ENCODE assay signal across 8 cellular contexts in genomic region chr7:5284304-5285281, GRCh38. TPM values are rescaled to one million over a fixed set of nuclear protein-coding genes. Genes with fewer than 3 reads are reported as not detected.
A peak's percentile ranks its signal among the peaks of the same experiment; 100 is the strongest.
DNase-seq lines count a peak whose midpoint lies in the region; ATAC-seq, FAIRE-seq and TF ChIP-seq lines count a peak whose summit lies in the region.

No MANE protein-coding gene starts in this region.

- CTCF ChIA-PET in activated CD8-positive, alpha-beta T cell treated with anti-CD3 and anti-CD28 coated beads, Interleukin-2, amount 10 ng/mL, durations not matched to agents 7 days and 5 days (lab: Charles Lee), result interaction anchor here (0.9 to 1.3 kb wide), 2 partner anchors 12 to 112 kb away, joined by 3 read pairs; no protein-coding TSS in a partner anchor

- peak; percentile 20 for ATAC-seq in activated CD8-positive, alpha-beta T cell treated with anti-CD3 and anti-CD28 coated beads, Interleukin-2, amount 10 ng/mL, durations not matched to agents 7 days and 5 days
- ATAC-seq in HG02973 (IDR thresholded peaks at IDR 0.05; ENCODE audit: unreplicated experiment) (no peak), HG02642 (IDR thresholded peaks at IDR 0.05; ENCODE audit: poor library complexity, unreplicated experiment) (no peak)

- peaks cover 6% of the 10 kb centered on the region for H3K27me3 ChIP-seq in kidney epithelial cell (ENCODE audit: control insufficient read depth, insufficient read depth, low read length)

- FAIRE-seq in G401.6 (lab: Jason Lieb, UNC), result peak; percentile 28

- TF ChIP-seq CTCF in kidney epithelial cell (IDR thresholded peaks at IDR 0.05; ENCODE audit: insufficient read depth, low read length, poor library complexity, severe bottlenecking), result peak; percentile 72

- H3K27me3 Mint-ChIP-seq in activated CD8-positive, alpha-beta T cell treated with anti-CD3 and anti-CD28 coated beads, Interleukin-2, amount 10 ng/mL, durations not matched to agents 7 days and 5 days (ENCODE audit: low read depth), result peaks cover 15% of the 10 kb centered on the region

- no peaks in the 10 kb centered on the region for H3K36me3 ChIP-seq in kidney epithelial cell (ENCODE audit: control insufficient read depth, insufficient read depth, low read length)

- no peak overlapping the region for H3K4me3 Mint-ChIP-seq in activated CD8-positive, alpha-beta T cell treated with anti-CD3 and anti-CD28 coated beads, Interleukin-2, amount 10 ng/mL, durations not matched to agents 7 days and 5 days

- POLR2A ChIA-PET in activated CD8-positive, alpha-beta T cell treated with anti-CD3 and anti-CD28 coated beads, Interleukin-2, amount 10 ng/mL, durations not matched to agents 7 days and 5 days (lab: Charles Lee), result no interaction called here

- no peak overlapping the region for H3K4me3 ChIP-seq in kidney epithelial cell (ENCODE audit: low read depth, low read length)

- H3K9me3 Mint-ChIP-seq in activated CD8-positive, alpha-beta T cell treated with anti-CD3 and anti-CD28 coated beads, Interleukin-2, amount 10 ng/mL, durations not matched to agents 7 days and 5 days (ENCODE audit: insufficient read depth), result no peaks in the 10 kb centered on the region

- H3K27ac Mint-ChIP-seq in activated CD8-positive, alpha-beta T cell treated with anti-CD3 and anti-CD28 coated beads, Interleukin-2, amount 10 ng/mL, durations not matched to agents 7 days and 5 days, result no peak overlapping the region

- no peaks in the 10 kb centered on the region for H3K36me3 Mint-ChIP-seq in activated CD8-positive, alpha-beta T cell treated with anti-CD3 and anti-CD28 coated beads, Interleukin-2, amount 10 ng/mL, durations not matched to agents 7 days and 5 days (ENCODE audit: low read depth)

- H3K4me1 Mint-ChIP-seq in activated CD8-positive, alpha-beta T cell treated with anti-CD3 and anti-CD28 coated beads, Interleukin-2, amount 10 ng/mL, durations not matched to agents 7 days and 5 days (ENCODE audit: low read depth), result no peaks in the 10 kb centered on the region

- peak; percentile 92 for DNase-seq in 8988T
- peak; percentile 87 for DNase-seq in NCI-H2029 treated with DMSO at 0.1 percent for 48 hours (lab: John Stamatoyannopoulos, UW)
- DNase-seq in activated CD8-positive, alpha-beta T cell treated with anti-CD3 and anti-CD28 coated beads, Interleukin-2, amount 10 ng/mL, durations not matched to agents 7 days and 5 days, result peak; percentile 33
- no peak for DNase-seq in kidney epithelial cell (ENCODE audit: low read depth)
- DNase-seq in DMS114 treated with DMSO at 0.1 percent for 48 hours (lab: John Stamatoyannopoulos, UW; ENCODE audit: unreplicated experiment), result no peak

RNA-seq across cellular contexts. Expression of gene SLC29A4, which starts 1.9 kb away (rescaled TPM):
- total RNA-seq in activated CD8-positive, alpha-beta T cell treated with anti-CD3 and anti-CD28 coated beads, Interleukin-2, amount 10 ng/mL, durations not matched to agents 7 days and 5 days, result under 1 TPM; 0.42 TPM
- total RNA-seq in kidney epithelial cell, result 6.1 and 6.5 TPM in 2 replicates

Comparison
In these comparisons a context has a peak if more than half of its experiments do, and no peak if none do; other contexts are left out.
1. DNase-seq: peak in 8988T (single experiment), NCI-H2029 treated with DMSO at 0.1 percent for 48 hours (single experiment) and activated CD8-positive, alpha-beta T cell treated with anti-CD3 and anti-CD28 coated beads, Interleukin-2, amount 10 ng/mL, durations not matched to agents 7 days and 5 days (single experiment); none in kidney epithelial cell (single experiment) and DMS114 treated with DMSO at 0.1 percent for 48 hours (single experiment).